ENCODE assay signal across 30 cellular contexts in genomic region chr7:152649220-152649619, GRCh38.
"Had no signal": no experiment of that assay in that cellular context is flagged by ENCODE, and none has a peak within 500 bp of the region (broad histone marks: within the 10 kb centered on the region; RNA-seq: fewer than 3 reads in every experiment).

No MANE protein-coding gene starts in this region.

- H3K27me3 ChIP-seq: neutrophil, pancreas, spleen, suprapubic skin, testis, tibial artery, transverse colon, upper lobe of right lung, uterus had no signal

- H3K27ac ChIP-seq: neutrophil, pancreas, psoas muscle, skin epidermis, spleen, suprapubic skin, testis, tibial artery, transverse colon, upper lobe of right lung, uterus had no signal

- FAIRE-seq: pancreas had no signal

- H3K4me1 ChIP-seq: pancreas, psoas muscle, spleen, suprapubic skin, testis, tibial artery, transverse colon, upper lobe of right lung, uterus had no signal

- H3K27ac Mint-ChIP-seq: naive thymus-derived CD4-positive, alpha-beta T cell; natural killer cell; nephron; stimulated activated memory B cell treated with anti-CD40 and anti-IgM and Interleukin-4, amounts not matched to agents 10 μg/mL and 1 μg/mL and 100 μg/mL, for 72 hours; type B pancreatic cell had no signal

- H3K36me3 ChIP-seq: neutrophil, pancreas, suprapubic skin, tibial artery, transverse colon, upper lobe of right lung, uterus had no signal

- DNase-seq: naive thymus-derived CD4-positive, alpha-beta T cell; natural killer cell; nucleus accumbens; pancreas; psoas muscle; right cardiac atrium; spleen; stimulated activated CD4-positive, alpha-beta T cell treated with anti-CD3 and anti-CD28 coated beads, Interleukin-12 subunit alpha, Interleukin-12 subunit beta, amount 100 ng/mL, for 4 hours; stimulated activated CD4-positive, alpha-beta T cell treated with anti-CD3 and anti-CD28 coated beads, Interleukin-1b, Interleukin-23, amount 100 ng/mL, for 48 hours; stimulated activated CD4-positive, alpha-beta T cell treated with anti-CD3 and anti-CD28 coated beads, Interleukin-4, amount 100 ng/mL, for 1 hour; stimulated activated CD4-positive, alpha-beta T cell treated with anti-CD3 and anti-CD28 coated beads, Interleukin-4, amount 100 ng/mL, for 4 hours; stimulated activated CD8-positive, alpha-beta memory T cell treated with anti-CD3 and anti-CD28 coated beads, Interleukin-4, amount 100 ng/mL, for 48 hours; stimulated activated naive CD4-positive, alpha-beta T cell; stimulated activated naive CD8-positive, alpha-beta T cell treated with anti-CD3 and anti-CD28 coated beads, Interleukin-15, amount 100 ng/mL, for 72 hours; stimulated activated naive CD8-positive, alpha-beta T cell treated with anti-CD3 and anti-CD28 coated beads, Interleukin-15, Interleukin-2, amounts not matched to agents 100 U/mL and 50 U/mL, for 24 hours; substantia nigra; testis; tibial artery; transverse colon; upper lobe of right lung; uterus had no signal

- H3K9me3 ChIP-seq: neutrophil, pancreas, psoas muscle, suprapubic skin, testis, tibial artery, transverse colon, upper lobe of right lung, uterus had no signal

- H3K4me3 Mint-ChIP-seq: naive thymus-derived CD4-positive, alpha-beta T cell; natural killer cell; nephron; neural crest cell; stimulated activated memory B cell treated with anti-CD40 and anti-IgM and Interleukin-4, amounts not matched to agents 10 μg/mL and 1 μg/mL and 100 μg/mL, for 72 hours; stimulated activated naive CD8-positive, alpha-beta T cell treated with anti-CD3 and anti-CD28 coated beads, Interleukin-15, amount 100 ng/mL, for 72 hours; type B pancreatic cell had no signal

- H3K4me1 Mint-ChIP-seq: naive thymus-derived CD4-positive, alpha-beta T cell; natural killer cell; nephron; neural crest cell; stimulated activated memory B cell treated with anti-CD40 and anti-IgM and Interleukin-4, amounts not matched to agents 10 μg/mL and 1 μg/mL and 100 μg/mL, for 72 hours; stimulated activated naive CD8-positive, alpha-beta T cell treated with anti-CD3 and anti-CD28 coated beads, Interleukin-15, amount 100 ng/mL, for 72 hours had no signal

- H3K4me2 ChIP-seq: smooth muscle cell had no signal

- H3K36me3 Mint-ChIP-seq: natural killer cell had no signal

- H3K9me3 Mint-ChIP-seq: natural killer cell; nephron; stimulated activated memory B cell treated with anti-CD40 and anti-IgM and Interleukin-4, amounts not matched to agents 10 μg/mL and 1 μg/mL and 100 μg/mL, for 72 hours had no signal

- H3K27me3 Mint-ChIP-seq: naive thymus-derived CD4-positive, alpha-beta T cell; stimulated activated memory B cell treated with anti-CD40 and anti-IgM and Interleukin-4, amounts not matched to agents 10 μg/mL and 1 μg/mL and 100 μg/mL, for 72 hours; stimulated activated naive CD8-positive, alpha-beta T cell treated with anti-CD3 and anti-CD28 coated beads, Interleukin-15, amount 100 ng/mL, for 72 hours; type B pancreatic cell had no signal

- ATAC-seq: naive thymus-derived CD4-positive, alpha-beta T cell; natural killer cell; pancreas; psoas muscle; right cardiac atrium; sciatic nerve; stimulated activated memory B cell treated with anti-CD40 and anti-IgM and Interleukin-4, amounts not matched to agents 10 μg/mL and 1 μg/mL and 100 μg/mL, for 72 hours; stimulated activated naive CD8-positive, alpha-beta T cell treated with anti-CD3 and anti-CD28 coated beads, Interleukin-15, amount 100 ng/mL, for 72 hours; stimulated activated naive CD8-positive, alpha-beta T cell treated with anti-CD3 and anti-CD28 coated beads, Interleukin-15, Interleukin-2, amounts not matched to agents 100 U/mL and 50 U/mL, for 24 hours; upper lobe of right lung had no signal

- H3K4me3 ChIP-seq: pancreas, psoas muscle, skin epidermis, smooth muscle cell, spleen, suprapubic skin, testis, tibial artery, transverse colon, upper lobe of right lung, uterus had no signal
